ENCODE assay signal across 2 cellular contexts in genomic region chr1:244502630-244503029, GRCh38.
TF ChIP-seq lines count a peak whose summit lies in the region.

No MANE protein-coding gene starts in this region.

TF ChIP-seq in GM23338, 12 proteins besides CTCF, POLR2A, EP300 and RAD21:
- no peak for TF ChIP-seq ZNF462 (CRISPR knock-in tag; IDR thresholded peaks at IDR 0.05)
- no peak for TF ChIP-seq ZNF114 (CRISPR knock-in tag; IDR thresholded peaks at IDR 0.05)
- no peak for TF ChIP-seq JUNB (IDR thresholded peaks at IDR 0.05; ENCODE audit: unreplicated experiment)
- no peak for TF ChIP-seq NANOG (IDR thresholded peaks at IDR 0.05; ENCODE audit: borderline replicate concordance)
- TF ChIP-seq REST (IDR thresholded peaks at IDR 0.05; ENCODE audit: unreplicated experiment): no peak
- no peak for TF ChIP-seq EZH2 (IDR thresholded peaks at IDR 0.05; ENCODE audit: low read depth, unreplicated experiment)
- no peak for TF ChIP-seq ETS1 (IDR thresholded peaks at IDR 0.05)
- no peak for TF ChIP-seq STAT1 (IDR thresholded peaks at IDR 0.05; ENCODE audit: unreplicated experiment)
- no peak for TF ChIP-seq ZNF331 (CRISPR knock-in tag; IDR thresholded peaks at IDR 0.05; ENCODE audit: low read depth)
TF ChIP-seq in GM23338: peak in this region for 0.

TF ChIP-seq in WTC11, 78 proteins besides CTCF, POLR2A, EP300 and RAD21:
- TF ChIP-seq ATF3 (CRISPR knock-in tag; conservative IDR thresholded peaks at IDR 0.05): no peak
